1 cellular context compared by ENCODE assay signal in genomic region chr2:48105848-48106247, GRCh38.
TF ChIP-seq lines count a peak whose summit lies in the region.

No MANE protein-coding gene starts in this region.

TF ChIP-seq in K562, 482 proteins besides CTCF, POLR2A, EP300 and RAD21 (continued from another document):
- TF ChIP-seq CUX1 (CRISPR knock-in tag; IDR thresholded peaks at IDR 0.05): no peak
- no peak for TF ChIP-seq IRF1 (CRISPR knock-in tag; IDR thresholded peaks at IDR 0.05; ENCODE audit: borderline replicate concordance)
- no peak for TF ChIP-seq HCFC1 (IDR thresholded peaks at IDR 0.05; ENCODE audit: low read depth, low read length)
TF ChIP-seq in K562: peak in this region for 0.
